In genomic region chr1:29125237-29125641, GRCh38 we compare ENCODE assay signal across 8 cellular contexts. TPM values are rescaled to one million over a fixed set of nuclear protein-coding genes. Genes with fewer than 3 reads are reported as not detected.
DNase-seq lines count a peak whose midpoint lies in the region; ATAC-seq and TF ChIP-seq lines count a peak whose summit lies in the region.

No MANE protein-coding gene starts in this region.

- H3K9ac ChIP-seq in HUES64 (ENCODE audit: low read depth, low read length) = 0 out of 2 replicates have a peak overlapping the region, but pooled peaks have one; percentile 33

- H3K9me3 ChIP-seq in A673 (ENCODE audit: low read depth, low read length, poor library complexity, severe bottlenecking) = no peaks in the 10 kb centered on the region
- H3K9me3 ChIP-seq in HUES64 (ENCODE audit: insufficient read depth, low read depth, low read length) = no peaks in the 10 kb centered on the region

- H3K27ac ChIP-seq in A673 (ENCODE audit: low read depth, low read length, poor library complexity, severe bottlenecking) (peak overlapping the region; percentile 72), HUES64 (ENCODE audit: low read depth, low read length) (peak overlapping the region; percentile 73; the same call in 1 of the 2 replicates), coronary artery (peak overlapping the region; percentile 95 to 99)

- intact Hi-C loops in A673 (cut with micrococcal nuclease; ENCODE audit: unreplicated experiment) = no loop called here

- peak overlapping the region; percentile 58 for H3K4me3 ChIP-seq in A673 (ENCODE audit: low read depth, low read length, poor library complexity, severe bottlenecking)
- H3K4me3 ChIP-seq in HUES64 (ENCODE audit: low read length) = peak overlapping the region; percentile 54
- peak overlapping the region; percentile 90 for H3K4me3 ChIP-seq in coronary artery

- no peak for TF ChIP-seq CTCF in A673 (conservative IDR thresholded peaks at IDR 0.05; ENCODE audit: low read depth, low read length)
- TF ChIP-seq CTCF in coronary artery (IDR thresholded peaks at IDR 0.05) = no peak

- CTCF ChIA-PET in A673 (lab: Charles Lee) = interaction anchor here (0.7 kb wide), 1 partner anchor 57 kb away, joined by 3 read pairs; the partner anchor contains the start of gene SRSF4

- no peaks in the 10 kb centered on the region for H3K36me3 ChIP-seq in A673 (ENCODE audit: insufficient read depth, low read length, poor library complexity, severe bottlenecking)
- H3K36me3 ChIP-seq in HUES64 (ENCODE audit: insufficient read depth, low read length) = no peaks in the 10 kb centered on the region

- H3K4me1 ChIP-seq in A673 (ENCODE audit: insufficient read depth, low read length, poor library complexity, severe bottlenecking) (peaks cover 9% of the 10 kb centered on the region), HUES64 (ENCODE audit: insufficient read depth, low read length) (peaks cover 10% of the 10 kb centered on the region; the same call in 1 of the 2 replicates)

- H3K4me1 Mint-ChIP-seq in naive thymus-derived CD8-positive, alpha-beta T cell = peaks cover 11 to 19% (median 13%) of the 10 kb centered on the region in 4 donors

- peaks cover 0 to 6% (median 0%) of the 10 kb centered on the region in 3 donors for H3K36me3 Mint-ChIP-seq in naive thymus-derived CD8-positive, alpha-beta T cell

- no TSS peak for BruUV-seq in A673 (replicated peaks; lab: Mats Ljungman, UMichigan)

- no peaks in the 10 kb centered on the region for H3K27me3 ChIP-seq in A673 (replicated peaks; ENCODE audit: insufficient read depth, low read depth, low read length, poor library complexity)
- H3K27me3 ChIP-seq in HUES64 (ENCODE audit: insufficient read depth, low read length) = peaks cover 52% of the 10 kb centered on the region

- POLR2A ChIA-PET in A673 (lab: Charles Lee; ENCODE audit: low non-redundant PET) = interaction anchor here (1.0 kb wide), 1 partner anchor 55 kb away, joined by 4 read pairs; no protein-coding TSS in a partner anchor
- POLR2A ChIA-PET in naive thymus-derived CD8-positive, alpha-beta T cell (lab: Charles Lee) = interaction anchor here (0.9 kb wide), 1 partner anchor 25 kb away, joined by 3 read pairs; no protein-coding TSS in a partner anchor

- H3K9me3 Mint-ChIP-seq in naive thymus-derived CD8-positive, alpha-beta T cell = no peaks in the 10 kb centered on the region

- H3K27me3 Mint-ChIP-seq in naive thymus-derived CD8-positive, alpha-beta T cell = peaks cover 8 to 41% (median 14%) of the 10 kb centered on the region in 5 donors

- no peak for ATAC-seq in naive thymus-derived CD8-positive, alpha-beta T cell
- ATAC-seq in GM21576 (IDR thresholded peaks at IDR 0.05; ENCODE audit: unreplicated experiment) = no peak

- no peak for DNase-seq in A673 (ENCODE audit: low spot score)
- DNase-seq in coronary artery (ENCODE audit: low spot score) = no peak
- DNase-seq in naive thymus-derived CD8-positive, alpha-beta T cell = no peak
- no peak for DNase-seq in cortex of kidney (lab: John Stamatoyannopoulos, UW)
- DNase-seq in SIG-M5 (lab: John Stamatoyannopoulos, UW) = no peak
- no peak for DNase-seq in HuH-7.5 (ENCODE audit: low spot score)

- 77% methylated on average over 14 of the region's 14 CpGs for WGBS in HUES64

- peak overlapping the region in 3 of 10 donors; percentile 28 to 73 (median 53) for H3K27ac Mint-ChIP-seq in naive thymus-derived CD8-positive, alpha-beta T cell

- H3K4me3 Mint-ChIP-seq in naive thymus-derived CD8-positive, alpha-beta T cell = peak overlapping the region; percentile 71 to 93 (median 83)

RNA-seq across cellular contexts. Expression of gene TMEM200B, which starts 1.5 kb away (rescaled TPM):
- total RNA-seq in A673 (2021) = 1.1 and 1.3 TPM in 2 replicates
- polyA plus RNA-seq in HUES64 (2013, experiment 1 of 2) = 3.9 TPM
- 5.0 TPM for polyA plus RNA-seq in HUES64 (2013, experiment 2 of 2)
- total RNA-seq in naive thymus-derived CD8-positive, alpha-beta T cell = not detected
- under 1 TPM in 1 of 3 donors, not detected in 2; 0.08 TPM for polyA plus RNA-seq in naive thymus-derived CD8-positive, alpha-beta T cell

RNA-seq across cellular contexts. Expression of gene SRSF4, which starts 56.5 kb away (rescaled TPM):
- total RNA-seq in A673 (2021) = 104 and 116 TPM in 2 replicates
- 56.7 TPM for polyA plus RNA-seq in HUES64 (2013, experiment 1 of 2)
- 67.7 TPM for polyA plus RNA-seq in HUES64 (2013, experiment 2 of 2)
- 10 to 100 TPM; 83.3 to 85.8 TPM for total RNA-seq in naive thymus-derived CD8-positive, alpha-beta T cell
- polyA plus RNA-seq in naive thymus-derived CD8-positive, alpha-beta T cell = 100 to 1,000 TPM in 1 of 3 donors, 10 to 100 TPM in 2; 73.2 to 104 (median 81.5) TPM
